ENCODE assay signal across 8 cellular contexts in the genomic region with DNA sequence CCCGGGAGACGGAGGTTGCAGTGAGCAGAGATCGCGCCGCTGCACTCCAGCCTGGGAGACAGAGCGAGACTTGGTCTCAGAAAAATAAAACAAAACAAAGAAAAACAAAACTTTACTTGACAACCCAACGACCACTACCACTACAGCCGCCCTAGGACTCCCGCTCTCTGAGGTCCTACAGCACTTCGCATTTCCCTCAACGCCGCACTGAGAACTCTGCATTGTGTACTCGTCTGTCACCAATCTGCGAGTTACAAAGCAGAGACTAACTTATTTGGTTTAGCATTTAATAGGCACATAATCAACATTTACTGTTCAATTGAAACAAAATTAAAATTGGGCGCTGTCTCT. TPM values are rescaled to one million over a fixed set of nuclear protein-coding genes. Genes with fewer than 3 reads are reported as not detected.
DNase-seq lines count a peak whose midpoint lies in the region; ATAC-seq and TF ChIP-seq lines count a peak whose summit lies in the region.

No MANE protein-coding gene starts in this region.

- H3K79me2 ChIP-seq in SK-N-SH (ENCODE audit: insufficient read depth) = peaks cover 59% of the 10 kb centered on the region

- peak overlapping the region; percentile 88 for H2AFZ ChIP-seq in SK-N-SH (ENCODE audit: low read depth)

- peaks cover 46% of the 10 kb centered on the region for H3K36me3 Mint-ChIP-seq in activated CD4-positive, alpha-beta T cell treated with anti-CD3 and anti-CD28 coated beads for 36 hours (ENCODE audit: low read depth)

- no peaks in the 10 kb centered on the region for H3K27me3 ChIP-seq in SK-N-SH (ENCODE audit: insufficient read depth)

- no peaks in the 10 kb centered on the region for H3K9me2 ChIP-seq in SK-N-SH

- peaks cover 22% of the 10 kb centered on the region for H3K4me1 Mint-ChIP-seq in activated CD4-positive, alpha-beta T cell treated with anti-CD3 and anti-CD28 coated beads for 36 hours

- H3K9ac ChIP-seq in SK-N-SH = peak overlapping the region; percentile 100

- H3F3A ChIP-seq in SK-N-SH (replicated peaks; ENCODE audit: insufficient read depth) = peaks cover 15% of the 10 kb centered on the region

- H3K27me3 Mint-ChIP-seq in activated CD4-positive, alpha-beta T cell treated with anti-CD3 and anti-CD28 coated beads for 36 hours = no peaks in the 10 kb centered on the region

- no peak for TF ChIP-seq EP300 in SK-N-SH (IDR thresholded peaks at IDR 0.05; ENCODE audit: borderline replicate concordance in 1 of 2, low read depth in 1 of 2, low read length in 1 of 2)

- intact Hi-C loops in activated CD4-positive, alpha-beta T cell treated with anti-CD3 and anti-CD28 coated beads for 36 hours (cut with DNase I, micrococcal nuclease) = no loop called here
- intact Hi-C loops in mucosa of descending colon (cut with DNase I, micrococcal nuclease) = no loop called here

- POLR2A ChIA-PET in activated CD4-positive, alpha-beta T cell treated with anti-CD3 and anti-CD28 coated beads for 36 hours (lab: Charles Lee) = no interaction called here
- POLR2A ChIA-PET in SK-N-SH (lab: Yijun Ruan, JAX) = no interaction called here

- no peak for TF ChIP-seq RAD21 in SK-N-SH (IDR thresholded peaks at IDR 0.05; ENCODE audit: low read length)

- TF ChIP-seq CTCF in SK-N-SH (IDR thresholded peaks at IDR 0.05) (no peak), mucosa of descending colon (IDR thresholded peaks at IDR 0.05) (no peak)

- H3K4me3 ChIP-seq in SK-N-SH (ENCODE audit: low read depth in 2 of 2, low read length in 1 of 2) (peak overlapping the region; percentile 78 to 95), mucosa of descending colon (peak overlapping the region; percentile 96)

- H3K4me3 Mint-ChIP-seq in activated CD4-positive, alpha-beta T cell treated with anti-CD3 and anti-CD28 coated beads for 36 hours = peak overlapping the region; percentile 99

- CTCF ChIA-PET in activated CD4-positive, alpha-beta T cell treated with anti-CD3 and anti-CD28 coated beads for 36 hours (lab: Charles Lee) = no interaction called here
- CTCF ChIA-PET in SK-N-SH (lab: Yijun Ruan, JAX) = interaction anchor here (1.2 to 1.5 kb wide), 2 partner anchors 95 to 168 kb away, joined by 3 read pairs; a partner anchor contains a TSS

- H3K27ac Mint-ChIP-seq in activated CD4-positive, alpha-beta T cell treated with anti-CD3 and anti-CD28 coated beads for 36 hours = peak overlapping the region; percentile 100

- WGBS in SK-N-SH (ENCODE audit: low lambda C conversion rate) = 11% methylated on average over 15 of the region's 15 CpGs

- peak overlapping the region; percentile 86 to 97 for H3K27ac ChIP-seq in SK-N-SH (ENCODE audit: low read depth in 2 of 2, low read length in 1 of 2)

- H3K4me1 ChIP-seq in SK-N-SH (ENCODE audit: control insufficient read depth in 1 of 2, insufficient read depth in 2 of 2, low read depth in 1 of 2, low read length in 1 of 2) (peaks cover 0 to 9% of the 10 kb centered on the region in 2 experiments; a peak in 2 of 4 replicates), mucosa of descending colon (ENCODE audit: low read depth) (peaks cover 33% of the 10 kb centered on the region)

- no peaks in the 10 kb centered on the region for H3K9me3 Mint-ChIP-seq in activated CD4-positive, alpha-beta T cell treated with anti-CD3 and anti-CD28 coated beads for 36 hours (ENCODE audit: low read depth)

- DNase-seq in activated CD4-positive, alpha-beta T cell treated with anti-CD3 and anti-CD28 coated beads for 36 hours = peak; percentile 40
- DNase-seq in activated CD4-positive, alpha-beta T cell treated with anti-CD3 and anti-CD28 coated beads, Interleukin-2, amount 50 U/mL, for 1 hour = no peak
- DNase-seq in SK-N-SH (peak; percentile 27), dermis blood vessel endothelial cell (peak; percentile 50), mucosa of descending colon (peak in 2 of 3 donors; percentile 42 to 57)

- H4K20me1 ChIP-seq in SK-N-SH (ENCODE audit: insufficient read depth) = peaks cover 37% of the 10 kb centered on the region

- ATAC-seq in activated CD4-positive, alpha-beta T cell treated with anti-CD3 and anti-CD28 coated beads for 36 hours = no peak
- ATAC-seq in mucosa of descending colon (peak; percentile 21), GM21390 (IDR thresholded peaks at IDR 0.05; ENCODE audit: unreplicated experiment) (no peak), GM19397 (IDR thresholded peaks at IDR 0.05; ENCODE audit: unreplicated experiment) (no peak), HG03139 (IDR thresholded peaks at IDR 0.05; ENCODE audit: unreplicated experiment) (no peak)

- no peaks in the 10 kb centered on the region for H3K9me3 ChIP-seq in SK-N-SH
- H3K9me3 ChIP-seq in mucosa of descending colon = no peaks in the 10 kb centered on the region

- H3K36me3 ChIP-seq in SK-N-SH (replicated peaks in 1 of 2; ENCODE audit: control insufficient read depth in 1 of 2, insufficient read depth in 2 of 2, low read length in 1 of 2) (peaks cover 6 to 28% of the 10 kb centered on the region in 2 experiments), mucosa of descending colon (ENCODE audit: low read depth) (no peaks in the 10 kb centered on the region)

- H3K4me2 ChIP-seq in SK-N-SH = peak overlapping the region; percentile 87

TF ChIP-seq in SK-N-SH, 30 proteins besides CTCF, POLR2A, EP300 and RAD21:
- TF ChIP-seq FOXJ3 (CRISPR knock-in tag; IDR thresholded peaks at IDR 0.05) = no peak
- TF ChIP-seq RFX5 (IDR thresholded peaks at IDR 0.05; ENCODE audit: low read length) = no peak
- TF ChIP-seq, protein P1, sequence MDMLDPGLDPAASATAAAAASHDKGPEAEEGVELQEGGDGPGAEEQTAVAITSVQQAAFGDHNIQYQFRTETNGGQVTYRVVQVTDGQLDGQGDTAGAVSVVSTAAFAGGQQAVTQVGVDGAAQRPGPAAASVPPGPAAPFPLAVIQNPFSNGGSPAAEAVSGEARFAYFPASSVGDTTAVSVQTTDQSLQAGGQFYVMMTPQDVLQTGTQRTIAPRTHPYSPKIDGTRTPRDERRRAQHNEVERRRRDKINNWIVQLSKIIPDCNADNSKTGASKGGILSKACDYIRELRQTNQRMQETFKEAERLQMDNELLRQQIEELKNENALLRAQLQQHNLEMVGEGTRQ (IDR thresholded peaks at IDR 0.05; ENCODE audit: borderline replicate concordance, low read depth, low read length) = no peak
TF ChIP-seq in SK-N-SH: peak in this region for 0.

RNA-seq across cellular contexts. Expression of a gene that starts 0.5 kb away (rescaled TPM):
- total RNA-seq in activated CD4-positive, alpha-beta T cell treated with anti-CD3 and anti-CD28 coated beads for 36 hours = 100 to 1,000 TPM; 197 to 231 TPM
- polyA plus RNA-seq in SK-N-SH (2012; rRNA removed) = 122 and 167 TPM in 2 replicates
- polyA plus RNA-seq in SK-N-SH (2012; cell fraction: cytosol; rRNA removed) = 125 and 128 TPM in 2 replicates
- 163 and 243 TPM in 2 replicates for polyA plus RNA-seq in SK-N-SH (2012; cell fraction: nucleus; rRNA removed)
- 115 and 117 TPM in 2 replicates for total RNA-seq in dermis blood vessel endothelial cell
- 100 to 1,000 TPM; 141 to 168 (median 161) TPM for total RNA-seq in mucosa of descending colon

RNA-seq across cellular contexts. Expression of a gene that starts 7.5 kb away (rescaled TPM):
- total RNA-seq in activated CD4-positive, alpha-beta T cell treated with anti-CD3 and anti-CD28 coated beads for 36 hours = 10 to 100 TPM; 21.9 to 34.0 TPM
- polyA plus RNA-seq in SK-N-SH (2012; rRNA removed) = 14.2 and 19.4 TPM in 2 replicates
- 16.3 and 18.9 TPM in 2 replicates for polyA plus RNA-seq in SK-N-SH (2012; cell fraction: cytosol; rRNA removed)
- 28.3 and 44.4 TPM in 2 replicates for polyA plus RNA-seq in SK-N-SH (2012; cell fraction: nucleus; rRNA removed)
- total RNA-seq in dermis blood vessel endothelial cell (16.5 and 19.6 TPM in 2 replicates), mucosa of descending colon (10 to 100 TPM; 10.3 to 14.8 (median 12.9) TPM)
